In genomic region chr5:40733842-40734563, GRCh38 we compare ENCODE assay signal across 14 cellular contexts. TPM values are rescaled to one million over a fixed set of nuclear protein-coding genes. Genes with fewer than 3 reads are reported as not detected.
A peak's percentile ranks its signal among the peaks of the same experiment; 100 is the strongest.
DNase-seq lines count a peak whose midpoint lies in the region; ATAC-seq and TF ChIP-seq lines count a peak whose summit lies in the region.
"Had no signal": no experiment of that assay in that cellular context is flagged by ENCODE, and none has a peak within 500 bp of the region (broad histone marks: within the 10 kb centered on the region; RNA-seq: fewer than 3 reads in every experiment).

No MANE protein-coding gene starts in this region.

- H3K14ac ChIP-seq in mesenchymal stem cell (ENCODE audit: low read length in 2 of 2) = no peak overlapping the region

- H2BK12ac ChIP-seq in mesenchymal stem cell (ENCODE audit: low read length in 2 of 2) = no peak overlapping the region

- H3K4ac ChIP-seq in mesenchymal stem cell (ENCODE audit: low read depth in 1 of 2, low read length in 2 of 2) = no peak overlapping the region

- no peak overlapping the region for H2BK120ac ChIP-seq in mesenchymal stem cell (ENCODE audit: low read depth, low read length)

- 81% methylated on average over 3 of the region's 3 CpGs for WGBS in mesenchymal stem cell

- no peak overlapping the region for H4K8ac ChIP-seq in mesenchymal stem cell (ENCODE audit: low read length)

- H3K4me3 ChIP-seq in fibroblast of villous mesenchyme (ENCODE audit: low read depth, low read length) (no peak overlapping the region), mesenchymal stem cell (ENCODE audit: insufficient read depth in 1 of 2, low read depth in 1 of 2, low read length in 2 of 2) (no peak overlapping the region)

- no peak for DNase-seq in Right ventricle myocardium superior
- no peak for DNase-seq in cardiac septum (ENCODE audit: low spot score)
- DNase-seq in fibroblast of villous mesenchyme (ENCODE audit: low read depth) = no peak
- no peak for DNase-seq in mesenchymal stem cell
- DNase-seq in type B pancreatic cell (ENCODE audit: extremely low spot score, unreplicated experiment) = no peak
- no peak for DNase-seq in activated CD4-positive, alpha-beta T cell treated with anti-CD3 and anti-CD28 coated beads, Interleukin-2, amount 10 ng/mL, durations not matched to agents 7 days and 5 days
- DNase-seq: activated CD8-positive, alpha-beta memory T cell treated with anti-CD3 and anti-CD28 coated beads, Interleukin-2, amount 10 ng/mL, durations not matched to agents 7 days and 5 days; activated naive CD4-positive, alpha-beta T cell; foreskin keratinocyte; NCI-H1105 treated with DMSO at 0.1 percent for 48 hours; NCI-H446 treated with DMSO at 0.1 percent for 48 hours had no signal

- H3K79me1 ChIP-seq in mesenchymal stem cell (replicated peaks; ENCODE audit: low read length, poor library complexity, severe bottlenecking) = peaks cover 21% of the 10 kb centered on the region

- intact Hi-C loops in Right ventricle myocardium superior (cut with DNase I) = no loop called here
- intact Hi-C loops in cardiac septum (cut with DNase I) = loop anchor here (10.0 kb wide), 2 partner anchors 1019 to 1149 kb away; no protein-coding TSS in a partner anchor

- peak overlapping the region; percentile 13 for H3K9ac ChIP-seq in mesenchymal stem cell (ENCODE audit: low read length)

- H3K4me1 Mint-ChIP-seq in type B pancreatic cell (ENCODE audit: unreplicated experiment) = peaks cover 10% of the 10 kb centered on the region
- H3K4me1 Mint-ChIP-seq in activated CD4-positive, alpha-beta T cell treated with anti-CD3 and anti-CD28 coated beads, Interleukin-2, amount 10 ng/mL, durations not matched to agents 7 days and 5 days = peaks cover 33% of the 10 kb centered on the region

- no peaks in the 10 kb centered on the region for H3K27me3 ChIP-seq in mesenchymal stem cell (ENCODE audit: control insufficient read depth in 1 of 2, insufficient read depth in 1 of 2, low read length in 2 of 2)
- H3K27me3 ChIP-seq: foreskin keratinocyte had no signal

- no peak overlapping the region for H2AK5ac ChIP-seq in mesenchymal stem cell (ENCODE audit: low read length, severe bottlenecking)

- H3K18ac ChIP-seq in mesenchymal stem cell (ENCODE audit: low read depth in 1 of 2, low read length in 2 of 2) = no peak overlapping the region

- no peak overlapping the region for H3K23ac ChIP-seq in mesenchymal stem cell (ENCODE audit: low read length in 2 of 2)

- no peak overlapping the region for H2AFZ ChIP-seq in mesenchymal stem cell (ENCODE audit: low read depth, low read length)

- no peak overlapping the region for H3K4me3 Mint-ChIP-seq in type B pancreatic cell
- no peak overlapping the region for H3K4me3 Mint-ChIP-seq in activated CD4-positive, alpha-beta T cell treated with anti-CD3 and anti-CD28 coated beads, Interleukin-2, amount 10 ng/mL, durations not matched to agents 7 days and 5 days
- H3K4me3 Mint-ChIP-seq: activated CD8-positive, alpha-beta memory T cell treated with anti-CD3 and anti-CD28 coated beads, Interleukin-2, amount 10 ng/mL, durations not matched to agents 7 days and 5 days; stimulated activated naive CD8-positive, alpha-beta T cell treated with anti-CD3 and anti-CD28 coated beads, Interleukin-15, Interleukin-2, amounts not matched to agents 100 ng/mL and 50 ng/mL, for 24 hours had no signal

- POLR2A ChIA-PET in activated CD4-positive, alpha-beta T cell treated with anti-CD3 and anti-CD28 coated beads, Interleukin-2, amount 10 ng/mL, durations not matched to agents 7 days and 5 days (lab: Charles Lee) = no interaction called here

- TF ChIP-seq CTCF in fibroblast of villous mesenchyme (IDR thresholded peaks at IDR 0.05; ENCODE audit: insufficient read depth, low read depth, low read length) (peak; percentile 9), type B pancreatic cell (conservative IDR thresholded peaks at IDR 0.05) (no peak)

- no peak overlapping the region for H3K4me2 ChIP-seq in mesenchymal stem cell (ENCODE audit: low read length, poor library complexity, severe bottlenecking)

- H3K27ac Mint-ChIP-seq in type B pancreatic cell = peak overlapping the region; percentile 59
- H3K27ac Mint-ChIP-seq in activated CD4-positive, alpha-beta T cell treated with anti-CD3 and anti-CD28 coated beads, Interleukin-2, amount 10 ng/mL, durations not matched to agents 7 days and 5 days = no peak overlapping the region
- H3K27ac Mint-ChIP-seq: activated CD8-positive, alpha-beta memory T cell treated with anti-CD3 and anti-CD28 coated beads, Interleukin-2, amount 10 ng/mL, durations not matched to agents 7 days and 5 days; stimulated activated naive CD8-positive, alpha-beta T cell treated with anti-CD3 and anti-CD28 coated beads, Interleukin-15, Interleukin-2, amounts not matched to agents 100 ng/mL and 50 ng/mL, for 24 hours had no signal

- H3K36me3 ChIP-seq in mesenchymal stem cell (ENCODE audit: control insufficient read depth in 1 of 2, insufficient read depth in 2 of 2, low read depth in 1 of 2, low read length in 2 of 2) = peaks cover 0 to 3% of the 10 kb centered on the region in 2 experiments

- no peak overlapping the region for H4K91ac ChIP-seq in mesenchymal stem cell (ENCODE audit: low read length)

- no peaks in the 10 kb centered on the region for H3K9me3 ChIP-seq in mesenchymal stem cell (ENCODE audit: control insufficient read depth, low read length)

- H2BK5ac ChIP-seq in mesenchymal stem cell (ENCODE audit: low read depth, low read length, poor library complexity, severe bottlenecking) = no peak overlapping the region

- no peaks in the 10 kb centered on the region for H3K27me3 Mint-ChIP-seq in type B pancreatic cell
- H3K27me3 Mint-ChIP-seq in activated CD4-positive, alpha-beta T cell treated with anti-CD3 and anti-CD28 coated beads, Interleukin-2, amount 10 ng/mL, durations not matched to agents 7 days and 5 days = no peaks in the 10 kb centered on the region
- H3K27me3 Mint-ChIP-seq: activated CD8-positive, alpha-beta memory T cell treated with anti-CD3 and anti-CD28 coated beads, Interleukin-2, amount 10 ng/mL, durations not matched to agents 7 days and 5 days; stimulated activated naive CD8-positive, alpha-beta T cell treated with anti-CD3 and anti-CD28 coated beads, Interleukin-15, Interleukin-2, amounts not matched to agents 100 ng/mL and 50 ng/mL, for 24 hours had no signal

- H2BK15ac ChIP-seq in mesenchymal stem cell (ENCODE audit: low read depth, poor library complexity, severe bottlenecking) = no peak overlapping the region

- peak; percentile 70 for ATAC-seq in Right ventricle myocardium superior (ENCODE audit: poor library complexity)
- ATAC-seq in HG03159 (IDR thresholded peaks at IDR 0.05; ENCODE audit: unreplicated experiment) = no peak
- no peak for ATAC-seq in GM21737 (IDR thresholded peaks at IDR 0.05; ENCODE audit: unreplicated experiment)
- ATAC-seq: activated CD8-positive, alpha-beta memory T cell treated with anti-CD3 and anti-CD28 coated beads, Interleukin-2, amount 10 ng/mL, durations not matched to agents 7 days and 5 days had no signal

- H3K36me3 Mint-ChIP-seq in type B pancreatic cell = peaks cover 4% of the 10 kb centered on the region
- peaks cover 18% of the 10 kb centered on the region for H3K36me3 Mint-ChIP-seq in activated CD4-positive, alpha-beta T cell treated with anti-CD3 and anti-CD28 coated beads, Interleukin-2, amount 10 ng/mL, durations not matched to agents 7 days and 5 days (ENCODE audit: low read depth)

- CTCF ChIA-PET in activated CD4-positive, alpha-beta T cell treated with anti-CD3 and anti-CD28 coated beads, Interleukin-2, amount 10 ng/mL, durations not matched to agents 7 days and 5 days (lab: Charles Lee) = interaction anchor here (1.0 to 1.1 kb wide), 2 partner anchors 10 to 28 kb away, joined by 3 to 7 read pairs; no protein-coding TSS in a partner anchor

- peaks cover 2% of the 10 kb centered on the region for H3K4me1 ChIP-seq in mesenchymal stem cell (ENCODE audit: control insufficient read depth, insufficient read depth, low read depth, low read length)

- peak overlapping the region; percentile 62 for H3K27ac ChIP-seq in mesenchymal stem cell (ENCODE audit: low read length, poor library complexity, severe bottlenecking)
- H3K27ac ChIP-seq: foreskin keratinocyte had no signal

- no peaks in the 10 kb centered on the region for H3K9me3 Mint-ChIP-seq in type B pancreatic cell
- H3K9me3 Mint-ChIP-seq in activated CD4-positive, alpha-beta T cell treated with anti-CD3 and anti-CD28 coated beads, Interleukin-2, amount 10 ng/mL, durations not matched to agents 7 days and 5 days = peaks cover 4% of the 10 kb centered on the region
- H3K9me3 Mint-ChIP-seq: stimulated activated naive CD8-positive, alpha-beta T cell treated with anti-CD3 and anti-CD28 coated beads, Interleukin-15, Interleukin-2, amounts not matched to agents 100 ng/mL and 50 ng/mL, for 24 hours had no signal

RNA-seq across cellular contexts. Expression of gene TTC33, which starts 21.8 kb away (rescaled TPM):
- total RNA-seq in Right ventricle myocardium superior (15.2 TPM), cardiac septum (19.1 TPM), fibroblast of villous mesenchyme (12.2 and 18.6 TPM in 2 replicates), type B pancreatic cell (ENCODE audit: low replicate concordance) (11.3 and 15.8 TPM in 2 replicates)
- polyA plus RNA-seq in mesenchymal stem cell (2013, experiment 1 of 2) = 6.4 TPM
- 6.5 TPM for polyA plus RNA-seq in mesenchymal stem cell (2013, experiment 2 of 2)
- 10 to 100 TPM; 16.2 to 16.8 TPM for total RNA-seq in activated CD4-positive, alpha-beta T cell treated with anti-CD3 and anti-CD28 coated beads, Interleukin-2, amount 10 ng/mL, durations not matched to agents 7 days and 5 days

RNA-seq across cellular contexts. Expression of gene PTGER4, which starts 54.3 kb away (rescaled TPM):
- 7.4 TPM for total RNA-seq in Right ventricle myocardium superior
- 6.1 TPM for total RNA-seq in cardiac septum
- total RNA-seq in fibroblast of villous mesenchyme = 4.3 and 8.7 TPM in 2 replicates
- polyA plus RNA-seq in mesenchymal stem cell (2013, experiment 1 of 2) = 9.9 TPM
- polyA plus RNA-seq in mesenchymal stem cell (2013, experiment 2 of 2) = 10.4 TPM
- total RNA-seq in type B pancreatic cell (ENCODE audit: low replicate concordance) = 8.0 and 12.0 TPM in 2 replicates
- 10 to 100 TPM; 45.7 to 46.8 TPM for total RNA-seq in activated CD4-positive, alpha-beta T cell treated with anti-CD3 and anti-CD28 coated beads, Interleukin-2, amount 10 ng/mL, durations not matched to agents 7 days and 5 days
